ENCODE assay signal across 8 cellular contexts in genomic region chr14:92686763-92687427, GRCh38.
DNase-seq lines count a peak whose midpoint lies in the region; ATAC-seq and TF ChIP-seq lines count a peak whose summit lies in the region.

No MANE protein-coding gene starts in this region.

- POLR2A ChIA-PET in activated CD4-positive, alpha-beta T cell treated with anti-CD3 and anti-CD28 coated beads, Interleukin-2, amount 10 ng/mL, durations not matched to agents 7 days and 5 days (lab: Charles Lee) = no interaction called here

- DNase-seq in D341Med (ENCODE audit: low spot score) (peak; percentile 97), HCEC 1CT (peak; percentile 54), NCI-H2196 (lab: John Stamatoyannopoulos, UW; ENCODE audit: unreplicated experiment) (peak; percentile 73), lung (ENCODE audit: low spot score) (peak; percentile 77)
- peak; percentile 60 for DNase-seq in activated CD4-positive, alpha-beta T cell treated with anti-CD3 and anti-CD28 coated beads, Interleukin-2, amount 10 ng/mL, durations not matched to agents 7 days and 5 days
- DNase-seq in stimulated activated CD4-positive, alpha-beta T cell treated with anti-CD3 and anti-CD28 coated beads, TNF-alpha, amount 100 ng/mL, for 4 hours (ENCODE audit: low read depth in 3 of 3) = peak; percentile 22 to 53 (median 26)

- no peak overlapping the region for H3K4me3 Mint-ChIP-seq in activated CD4-positive, alpha-beta T cell treated with anti-CD3 and anti-CD28 coated beads, Interleukin-2, amount 10 ng/mL, durations not matched to agents 7 days and 5 days

- H3K27me3 Mint-ChIP-seq in activated CD4-positive, alpha-beta T cell treated with anti-CD3 and anti-CD28 coated beads, Interleukin-2, amount 10 ng/mL, durations not matched to agents 7 days and 5 days = no peaks in the 10 kb centered on the region

- TF ChIP-seq CTCF in lung (IDR thresholded peaks at IDR 0.05; ENCODE audit: control extremely low read depth, extremely low read depth) = peak; percentile 87

- no peaks in the 10 kb centered on the region for H3K36me3 ChIP-seq in ectodermal cell (ENCODE audit: control insufficient read depth, insufficient read depth, low read length)
- H3K36me3 ChIP-seq in lung (ENCODE audit: control insufficient read depth in 2 of 2, insufficient read depth in 2 of 2, low read length in 2 of 2) = peaks cover 0 to 36% of the 10 kb centered on the region in 2 donors

- peaks cover 33% of the 10 kb centered on the region for H3K27me3 ChIP-seq in ectodermal cell (ENCODE audit: control insufficient read depth, insufficient read depth, low read length, poor library complexity, severe bottlenecking)
- H3K27me3 ChIP-seq in lung (ENCODE audit: control insufficient read depth, insufficient read depth) = no peaks in the 10 kb centered on the region

- H3K4me1 ChIP-seq in ectodermal cell (ENCODE audit: control insufficient read depth, insufficient read depth, low read length) (peaks cover 8% of the 10 kb centered on the region), lung (ENCODE audit: control insufficient read depth in 2 of 2, insufficient read depth in 2 of 2, low read length in 2 of 2) (peaks cover 0 to 4% of the 10 kb centered on the region in 2 donors)

- H3K4me3 ChIP-seq in ectodermal cell (ENCODE audit: insufficient read depth, low read depth, low read length) (peak overlapping the region; percentile 32), lung (peak overlapping the region; percentile 16)

- H3K9me3 ChIP-seq in ectodermal cell (ENCODE audit: control insufficient read depth, low read length) (no peaks in the 10 kb centered on the region), lung (ENCODE audit: control insufficient read depth in 2 of 2, insufficient read depth in 1 of 2, low read length in 1 of 2) (no peaks in the 10 kb centered on the region)

- no peak overlapping the region for H3K27ac Mint-ChIP-seq in activated CD4-positive, alpha-beta T cell treated with anti-CD3 and anti-CD28 coated beads, Interleukin-2, amount 10 ng/mL, durations not matched to agents 7 days and 5 days

- no peaks in the 10 kb centered on the region for H3K9me3 Mint-ChIP-seq in activated CD4-positive, alpha-beta T cell treated with anti-CD3 and anti-CD28 coated beads, Interleukin-2, amount 10 ng/mL, durations not matched to agents 7 days and 5 days

- H3K27ac ChIP-seq in ectodermal cell (ENCODE audit: insufficient read depth, low read depth, low read length, poor library complexity, severe bottlenecking) (no peak overlapping the region), lung (ENCODE audit: low read depth in 1 of 2, low read length in 1 of 2) (peak overlapping the region in 1 of 2 donors; percentile 10)

- ATAC-seq in lung (ENCODE audit: insufficient read depth, low FRiP score) = peak; percentile 79
- no peak for ATAC-seq in GM18873 (IDR thresholded peaks at IDR 0.05; ENCODE audit: low FRiP score, unreplicated experiment)

- peaks cover 28% of the 10 kb centered on the region for H3K36me3 Mint-ChIP-seq in activated CD4-positive, alpha-beta T cell treated with anti-CD3 and anti-CD28 coated beads, Interleukin-2, amount 10 ng/mL, durations not matched to agents 7 days and 5 days (ENCODE audit: low read depth)

- CTCF ChIA-PET in activated CD4-positive, alpha-beta T cell treated with anti-CD3 and anti-CD28 coated beads, Interleukin-2, amount 10 ng/mL, durations not matched to agents 7 days and 5 days (lab: Charles Lee) = interaction anchor here (0.5 to 2.0 kb wide), 6 partner anchors 16 to 100 kb away, joined by 3 to 5 read pairs (median 4); no protein-coding TSS in a partner anchor

- WGBS in ectodermal cell, 2 experiments = 1 to 2% methylated on average over 46 of the region's 46 CpGs
- WGBS in lung, 2 donors = 39 to 42% methylated on average over 34 to 46 of the region's 46 CpGs

- H3K4me1 Mint-ChIP-seq in activated CD4-positive, alpha-beta T cell treated with anti-CD3 and anti-CD28 coated beads, Interleukin-2, amount 10 ng/mL, durations not matched to agents 7 days and 5 days = peaks cover 2% of the 10 kb centered on the region

Comparison
In these comparisons a context has a peak if more than half of its experiments do, and no peak if none do; other contexts are left out.
1. DNase-seq: peak in every context shown above with its lines; median percentile 97 in D341Med; 77 in lung; 73 in NCI-H2196; 60 in activated CD4-positive, alpha-beta T cell treated with anti-CD3 and anti-CD28 coated beads, Interleukin-2, amount 10 ng/mL, durations not matched to agents 7 days and 5 days; 54 in HCEC 1CT; 26 in stimulated activated CD4-positive, alpha-beta T cell treated with anti-CD3 and anti-CD28 coated beads, TNF-alpha, amount 100 ng/mL, for 4 hours.